Comparison of ENCODE assay signal across 9 cellular contexts in genomic region chr4:7358100-7358735, GRCh38.
A peak's percentile ranks its signal among the peaks of the same experiment; 100 is the strongest.
DNase-seq lines count a peak whose midpoint lies in the region; ATAC-seq and TF ChIP-seq lines count a peak whose summit lies in the region.
"Had no signal": no experiment of that assay in that cellular context is flagged by ENCODE, and none has a peak within 500 bp of the region (broad histone marks: within the 10 kb centered on the region; RNA-seq: fewer than 3 reads in every experiment).

No MANE protein-coding gene starts in this region.

- ATAC-seq in Right ventricle myocardium superior (ENCODE audit: poor library complexity) (peak; percentile 86), GM18502 (IDR thresholded peaks at IDR 0.05; ENCODE audit: poor library complexity, unreplicated experiment) (no peak)
- ATAC-seq: activated T-cell treated with anti-CD3 and anti-CD28 coated beads, Interleukin-2, amount 50 U/mL, for 4 hours had no signal

- H3K27ac ChIP-seq in esophagus squamous epithelium: no peak overlapping the region

- H3K9me3 ChIP-seq in esophagus squamous epithelium: no peaks in the 10 kb centered on the region

- intact Hi-C loops in Right ventricle myocardium superior (cut with DNase I) (no loop called here), esophagus squamous epithelium (cut with DNase I) (no loop called here)

- DNase-seq in H4 (ENCODE audit: low spot score) (peak; percentile 83), SW480 (ENCODE audit: low spot score) (peak; percentile 53), Right ventricle myocardium superior (peak; percentile 63), skeletal muscle cell (ENCODE audit: low read depth) (peak; percentile 74), NCI-H510A treated with DMSO at 0.1 percent for 48 hours (lab: John Stamatoyannopoulos, UW) (no peak), esophagus squamous epithelium (lab: John Stamatoyannopoulos, UW) (no peak), GM19238 (ENCODE audit: insufficient read length, low spot score) (no peak)
- DNase-seq: activated T-cell treated with anti-CD3 and anti-CD28 coated beads, Interleukin-2, amount 50 U/mL, for 4 hours had no signal

- no peak for TF ChIP-seq POLR2A in esophagus squamous epithelium (IDR thresholded peaks at IDR 0.05)

- no peaks in the 10 kb centered on the region for H3K4me1 ChIP-seq in esophagus squamous epithelium

- no peak for TF ChIP-seq CTCF in esophagus squamous epithelium (IDR thresholded peaks at IDR 0.05)

- WGBS in esophagus squamous epithelium, 2 donors: 35 to 39% methylated on average over 11 of the region's 11 CpGs

- H3K27me3 ChIP-seq in esophagus squamous epithelium: peaks cover 0 to 3% (median 0%) of the 10 kb centered on the region in 4 donors

- H3K36me3 ChIP-seq in esophagus squamous epithelium: no peaks in the 10 kb centered on the region

- H3K4me3 ChIP-seq in skeletal muscle cell (ENCODE audit: low read depth, low read length) (no peak overlapping the region), esophagus squamous epithelium (no peak overlapping the region)

Comparison
In these comparisons a context has a peak if more than half of its experiments do, and no peak if none do; other contexts are left out.
1. DNase-seq: peak in H4 (single experiment), SW480 (single experiment), Right ventricle myocardium superior (single experiment) and skeletal muscle cell (single experiment); none in NCI-H510A treated with DMSO at 0.1 percent for 48 hours (single experiment), esophagus squamous epithelium (single experiment) and GM19238 (single experiment).